ENCODE assay signal across 4 cellular contexts in genomic region chr10:47724111-47724510, GRCh38. TPM values are rescaled to one million over a fixed set of nuclear protein-coding genes. Genes with fewer than 3 reads are reported as not detected.
"Had no signal": no experiment of that assay in that cellular context is flagged by ENCODE, and none has a peak within 500 bp of the region (broad histone marks: within the 10 kb centered on the region; RNA-seq: fewer than 3 reads in every experiment).

No MANE protein-coding gene starts in this region.

RNA-seq across cellular contexts. Expression of gene SYT15B, which starts 39.3 kb away (rescaled TPM):
- total RNA-seq: fibroblast of lung had no signal
- polyA plus RNA-seq: immature natural killer cell; keratinocyte; naive thymus-derived CD8-positive, alpha-beta T cell had no signal
